ENCODE assay signal across 8 cellular contexts in genomic region chr12:11652351-11653040, GRCh38. TPM values are rescaled to one million over a fixed set of nuclear protein-coding genes. Genes with fewer than 3 reads are reported as not detected.
DNase-seq lines count a peak whose midpoint lies in the region; ATAC-seq, FAIRE-seq and TF ChIP-seq lines count a peak whose summit lies in the region.

No MANE protein-coding gene starts in this region.

- DNase-seq in activated naive CD4-positive, alpha-beta T cell treated with anti-CD3 and anti-CD28 coated beads, Interleukin-2, amount 10 ng/mL, durations not matched to agents 7 days and 5 days = peak; percentile 25
- no peak for DNase-seq in activated naive CD4-positive, alpha-beta T cell treated with Interleukin-2 at 50 U/mL for 16 hours
- DNase-seq in IMR-90 = peak; percentile 67
- DNase-seq in activated CD8-positive, alpha-beta T cell treated with anti-CD3 and anti-CD28 coated beads for 36 hours = peak; percentile 49
- DNase-seq in globus pallidus (ENCODE audit: low spot score) = peak; percentile 55
- peak; percentile 17 to 33 for DNase-seq in trophoblast cell
- DNase-seq in cerebellum (ENCODE audit: low spot score) = no peak
- DNase-seq in urothelium cell line (ENCODE audit: low spot score) = no peak

- H4K5ac ChIP-seq in IMR-90 (ENCODE audit: low read depth, low read length) = peak overlapping the region; percentile 67

- H3K18ac ChIP-seq in IMR-90 (ENCODE audit: low read depth, low read length) (peak overlapping the region; percentile 32), trophoblast cell (ENCODE audit: low read length) (no peak overlapping the region)

- H2BK120ac ChIP-seq in IMR-90 (ENCODE audit: low read depth, low read length) (peak overlapping the region; percentile 84), trophoblast cell (ENCODE audit: insufficient read depth, low read length, poor library complexity) (no peak overlapping the region)

- no peaks in the 10 kb centered on the region for H3K9me3 Mint-ChIP-seq in activated naive CD4-positive, alpha-beta T cell treated with anti-CD3 and anti-CD28 coated beads, Interleukin-2, amount 10 ng/mL, durations not matched to agents 7 days and 5 days
- H3K9me3 Mint-ChIP-seq in activated CD8-positive, alpha-beta T cell treated with anti-CD3 and anti-CD28 coated beads for 36 hours = no peaks in the 10 kb centered on the region

- H3K14ac ChIP-seq in IMR-90 (replicated peaks; ENCODE audit: low read depth, low read length) (peak overlapping the region; percentile 73), trophoblast cell (ENCODE audit: low read length) (no peak overlapping the region)

- H3K36me3 ChIP-seq in IMR-90 (ENCODE audit: control insufficient read depth, insufficient read depth, low read length) (no peaks in the 10 kb centered on the region), trophoblast cell (ENCODE audit: control insufficient read depth in 1 of 2, insufficient read depth in 2 of 2, low read length in 2 of 2) (no peaks in the 10 kb centered on the region)

- no peak for TF ChIP-seq CTCF in IMR-90 (conservative IDR thresholded peaks at IDR 0.05; ENCODE audit: low read depth, low read length)
- TF ChIP-seq CTCF in activated CD8-positive, alpha-beta T cell treated with anti-CD3 and anti-CD28 coated beads for 36 hours (IDR thresholded peaks at IDR 0.05) = no peak

- H3K4me1 Mint-ChIP-seq in activated naive CD4-positive, alpha-beta T cell treated with anti-CD3 and anti-CD28 coated beads, Interleukin-2, amount 10 ng/mL, durations not matched to agents 7 days and 5 days = peaks cover 61% of the 10 kb centered on the region
- H3K4me1 Mint-ChIP-seq in activated CD8-positive, alpha-beta T cell treated with anti-CD3 and anti-CD28 coated beads for 36 hours (ENCODE audit: low read depth) = peaks cover 56% of the 10 kb centered on the region

- H3K9ac ChIP-seq in IMR-90 (ENCODE audit: low read depth, low read length) (peak overlapping the region; percentile 99), trophoblast cell (ENCODE audit: low read length) (no peak overlapping the region)

- H3K27ac ChIP-seq in IMR-90 (ENCODE audit: insufficient read depth, low read length) (peak overlapping the region; percentile 72), trophoblast cell (ENCODE audit: low read depth, low read length) (no peak overlapping the region)

- H2AK5ac ChIP-seq in IMR-90 (ENCODE audit: low read depth, low read length) = peak overlapping the region; percentile 21; the same call in 1 of the 2 replicates
- H2AK5ac ChIP-seq in trophoblast cell (ENCODE audit: low read length) = no peak overlapping the region

- TF ChIP-seq RAD21 in IMR-90 (IDR thresholded peaks at IDR 0.05; ENCODE audit: low read length) = no peak

- H3K4ac ChIP-seq in IMR-90 (ENCODE audit: low read depth, low read length) (peak overlapping the region; percentile 74), trophoblast cell (ENCODE audit: low read depth, low read length) (no peak overlapping the region)

- FAIRE-seq in urothelium cell line (lab: Jason Lieb, UNC) = no peak

- dilution Hi-C loops in IMR-90 (cut with HindIII; ENCODE audit: low sequenced_read_pairs, unreplicated experiment) = no loop called here

- CTCF ChIA-PET in activated naive CD4-positive, alpha-beta T cell treated with anti-CD3 and anti-CD28 coated beads, Interleukin-2, amount 10 ng/mL, durations not matched to agents 7 days and 5 days (lab: Charles Lee) = no interaction called here
- CTCF ChIA-PET in IMR-90 (lab: Yijun Ruan, JAX) = no interaction called here
- CTCF ChIA-PET in activated CD8-positive, alpha-beta T cell treated with anti-CD3 and anti-CD28 coated beads for 36 hours (lab: Charles Lee) = interaction anchor here (1.0 kb wide), 1 partner anchor 24 kb away, joined by 3 read pairs; no protein-coding TSS in a partner anchor

- H3K27ac Mint-ChIP-seq in activated naive CD4-positive, alpha-beta T cell treated with anti-CD3 and anti-CD28 coated beads, Interleukin-2, amount 10 ng/mL, durations not matched to agents 7 days and 5 days = peak overlapping the region; percentile 95
- H3K27ac Mint-ChIP-seq in activated CD8-positive, alpha-beta T cell treated with anti-CD3 and anti-CD28 coated beads for 36 hours = peak overlapping the region; percentile 95

- no peak overlapping the region for H2BK12ac ChIP-seq in trophoblast cell (ENCODE audit: low read length)

- H4K91ac ChIP-seq in IMR-90 (ENCODE audit: insufficient read depth, low read depth, low read length) (peak overlapping the region; percentile 33), trophoblast cell (ENCODE audit: low read depth, low read length) (no peak overlapping the region)

- TF ChIP-seq POLR2A in IMR-90 (IDR thresholded peaks at IDR 0.05; ENCODE audit: low read depth, low read length) = peak; percentile 64; the same call in 1 of the 2 replicates

- H3K23ac ChIP-seq in IMR-90 (ENCODE audit: low read depth, low read length) (peak overlapping the region; percentile 93), trophoblast cell (ENCODE audit: low read length) (no peak overlapping the region)

- ATAC-seq in IMR-90 (ENCODE audit: low read depth) = peak; percentile 33
- ATAC-seq in activated CD8-positive, alpha-beta T cell treated with anti-CD3 and anti-CD28 coated beads for 36 hours = peak; percentile 9

- no peaks in the 10 kb centered on the region for H3K27me3 Mint-ChIP-seq in activated naive CD4-positive, alpha-beta T cell treated with anti-CD3 and anti-CD28 coated beads, Interleukin-2, amount 10 ng/mL, durations not matched to agents 7 days and 5 days
- H3K27me3 Mint-ChIP-seq in activated CD8-positive, alpha-beta T cell treated with anti-CD3 and anti-CD28 coated beads for 36 hours = no peaks in the 10 kb centered on the region

- H3K36me3 Mint-ChIP-seq in activated naive CD4-positive, alpha-beta T cell treated with anti-CD3 and anti-CD28 coated beads, Interleukin-2, amount 10 ng/mL, durations not matched to agents 7 days and 5 days = peaks cover 24% of the 10 kb centered on the region
- peaks cover 10% of the 10 kb centered on the region for H3K36me3 Mint-ChIP-seq in activated CD8-positive, alpha-beta T cell treated with anti-CD3 and anti-CD28 coated beads for 36 hours (ENCODE audit: low read depth)

- H3K4me2 ChIP-seq in IMR-90 (ENCODE audit: low read depth, low read length) = peak overlapping the region; percentile 74
- H3K4me2 ChIP-seq in trophoblast cell (ENCODE audit: low read length) = peak overlapping the region; percentile 26

- 0% methylated on average over 3 of the region's 16 CpGs; no CpG with 5 or more reads in 1 of the 2 experiments for WGBS in IMR-90 (ENCODE audit: extremely low coverage in 2 of 2, insufficient read length in 1 of 2), 2 experiments
- no CpG with 5 or more reads among the region's 16 CpGs for WGBS in trophoblast cell (ENCODE audit: extremely low coverage, insufficient coverage, insufficient read length)

- in situ Hi-C loops in IMR-90 (cut with MboI; ENCODE audit: low sequenced_read_pairs) = no loop called here

- no peak overlapping the region for H4K12ac ChIP-seq in trophoblast cell (ENCODE audit: low read depth, low read length)

- H2BK5ac ChIP-seq in IMR-90 (ENCODE audit: low read depth, low read length, poor library complexity, severe bottlenecking) = peak overlapping the region; percentile 97
- H2BK5ac ChIP-seq in trophoblast cell (ENCODE audit: low read depth, low read length, poor library complexity) = no peak overlapping the region

- H4K8ac ChIP-seq in IMR-90 (ENCODE audit: low read depth in 2 of 2, low read length in 2 of 2) (peak overlapping the region; percentile 60 to 87; a peak in 3 of 4 replicates), trophoblast cell (ENCODE audit: low read depth, low read length) (no peak overlapping the region)

- H2BK15ac ChIP-seq in IMR-90 (ENCODE audit: low read depth, low read length) = peak overlapping the region; percentile 61; the same call in 2 of the 3 replicates

- H3K4me1 ChIP-seq in IMR-90 (ENCODE audit: control insufficient read depth, insufficient read depth, low read length) (peaks cover 9% of the 10 kb centered on the region), trophoblast cell (ENCODE audit: control insufficient read depth in 1 of 2, insufficient read depth in 2 of 2, low read length in 2 of 2) (peaks cover 15 to 23% of the 10 kb centered on the region in 2 experiments)

- POLR2A ChIA-PET in IMR-90 (lab: Charles Lee; ENCODE audit: unreplicated experiment) = no interaction called here
- POLR2A ChIA-PET in activated CD8-positive, alpha-beta T cell treated with anti-CD3 and anti-CD28 coated beads for 36 hours (lab: Charles Lee) = interaction anchor here (0.9 to 1.2 kb wide), 2 partner anchors 10 to 111 kb away, joined by 3 to 5 read pairs; no protein-coding TSS in a partner anchor

- H3K9me3 ChIP-seq in IMR-90 (ENCODE audit: control insufficient read depth, insufficient read depth, low read length) (no peaks in the 10 kb centered on the region), trophoblast cell (ENCODE audit: insufficient read depth, low read depth, low read length) (no peaks in the 10 kb centered on the region)

- H3K27me3 ChIP-seq in IMR-90 (ENCODE audit: control insufficient read depth, insufficient read depth, low read length) (no peaks in the 10 kb centered on the region), trophoblast cell (ENCODE audit: insufficient read depth, low read length) (no peaks in the 10 kb centered on the region)

- peak overlapping the region; percentile 95 for H3K4me3 Mint-ChIP-seq in activated naive CD4-positive, alpha-beta T cell treated with anti-CD3 and anti-CD28 coated beads, Interleukin-2, amount 10 ng/mL, durations not matched to agents 7 days and 5 days
- peak overlapping the region; percentile 86 for H3K4me3 Mint-ChIP-seq in activated CD8-positive, alpha-beta T cell treated with anti-CD3 and anti-CD28 coated beads for 36 hours

- BruUV-seq in IMR-90 (replicated peaks; lab: Mats Ljungman, UMichigan) = no TSS peak

- peaks cover 8% of the 10 kb centered on the region for H3K79me2 ChIP-seq in trophoblast cell (ENCODE audit: control insufficient read depth, insufficient read depth, low read length, poor library complexity)

- peaks cover 25% of the 10 kb centered on the region for H4K20me1 ChIP-seq in IMR-90 (ENCODE audit: insufficient read depth, low read length)

- peak overlapping the region; percentile 98 for H3K4me3 ChIP-seq in IMR-90 (ENCODE audit: insufficient read depth, low read depth, low read length)
- no peak overlapping the region for H3K4me3 ChIP-seq in trophoblast cell (ENCODE audit: low read depth, low read length)

- peak overlapping the region; percentile 47 for H2AFZ ChIP-seq in IMR-90 (replicated peaks; ENCODE audit: low read length, poor library complexity)
- no peak overlapping the region for H2AFZ ChIP-seq in trophoblast cell (ENCODE audit: insufficient read depth, low read length, poor library complexity)

- H3K79me1 ChIP-seq in IMR-90 (ENCODE audit: low read depth in 1 of 2, low read length in 2 of 2) = peaks cover 4 to 65% of the 10 kb centered on the region in 2 experiments
- peaks cover 21% of the 10 kb centered on the region for H3K79me1 ChIP-seq in trophoblast cell (ENCODE audit: low read length)

- peak overlapping the region; percentile 60 for H2BK20ac ChIP-seq in IMR-90 (ENCODE audit: low read depth, low read length)

- peak overlapping the region; percentile 74; the same call in 1 of the 2 replicates for H3K56ac ChIP-seq in IMR-90 (ENCODE audit: extremely low read depth, insufficient read depth, low read length)

- intact Hi-C loops in IMR-90 (cut with micrococcal nuclease) = loop anchor here (2.0 to 10.0 kb wide), 4 partner anchors 55 to 682 kb away; no protein-coding TSS in a partner anchor
- intact Hi-C loops in activated CD8-positive, alpha-beta T cell treated with anti-CD3 and anti-CD28 coated beads for 36 hours (cut with micrococcal nuclease) = loop anchor here (2.0 to 10.0 kb wide), 3 partner anchors 115 to 356 kb away; no protein-coding TSS in a partner anchor

- peaks cover 11% of the 10 kb centered on the region; the same call in 1 of the 2 replicates for H3K9me1 ChIP-seq in IMR-90 (ENCODE audit: insufficient read depth, low read length)

- peak overlapping the region; percentile 42 for H2AK9ac ChIP-seq in IMR-90 (replicated peaks; ENCODE audit: low read depth, low read length, poor library complexity)

RNA-seq across cellular contexts. Expression of gene ETV6, which starts 3.0 kb away (rescaled TPM):
- 9.4 and 9.9 TPM in 2 replicates for total RNA-seq in IMR-90 (2012; rRNA removed)
- 8.4 and 8.6 TPM in 2 replicates for polyA plus RNA-seq in IMR-90 (2012; rRNA removed)
- polyA plus RNA-seq in IMR-90 (2012; cell fraction: cytosol; rRNA removed) = 2.6 and 2.7 TPM in 2 replicates
- 20.3 and 40.4 TPM in 2 replicates for polyA plus RNA-seq in IMR-90 (2012; cell fraction: nucleus; rRNA removed; ENCODE audit: low replicate concordance)
- total RNA-seq in activated CD8-positive, alpha-beta T cell treated with anti-CD3 and anti-CD28 coated beads for 36 hours = 10 to 100 TPM; 20.5 to 22.7 TPM
- 8.4 and 9.1 TPM in 2 replicates for polyA plus RNA-seq in trophoblast cell (2013)
- total RNA-seq in cerebellum = 4.8 TPM

Comparison
In these comparisons a context has a peak if more than half of its experiments do, and no peak if none do; other contexts are left out.
1. DNase-seq: peak in activated naive CD4-positive, alpha-beta T cell treated with anti-CD3 and anti-CD28 coated beads, Interleukin-2, amount 10 ng/mL, durations not matched to agents 7 days and 5 days (single experiment), IMR-90 (single experiment), activated CD8-positive, alpha-beta T cell treated with anti-CD3 and anti-CD28 coated beads for 36 hours (single experiment), globus pallidus (single experiment) and trophoblast cell (2 of 2); none in activated naive CD4-positive, alpha-beta T cell treated with Interleukin-2 at 50 U/mL for 16 hours (single experiment), cerebellum (single experiment) and urothelium cell line (single experiment).